23 cellular contexts compared by ENCODE assay signal in the genomic region with DNA sequence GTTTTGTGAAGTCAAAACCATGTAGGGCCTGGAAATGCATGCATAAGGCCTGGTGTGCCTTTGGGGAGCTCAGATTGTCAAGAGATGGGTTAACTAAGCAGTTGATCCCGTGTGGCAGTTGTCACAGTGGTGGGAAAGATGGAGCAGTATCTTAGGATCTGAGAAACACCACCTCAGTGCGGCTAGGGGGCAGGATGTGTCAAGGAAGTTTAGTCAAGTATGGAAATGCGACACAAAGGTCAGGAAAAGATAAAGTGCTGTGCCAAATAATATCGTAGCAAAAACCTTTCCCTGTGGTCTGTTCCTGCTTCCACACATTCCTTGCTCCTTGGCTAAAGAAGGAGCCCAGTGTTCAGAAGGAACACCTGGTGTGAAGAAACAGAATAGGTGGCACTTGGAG.
DNase-seq lines count a peak whose midpoint lies in the region; ATAC-seq, FAIRE-seq and TF ChIP-seq lines count a peak whose summit lies in the region.
"Had no signal": no experiment of that assay in that cellular context is flagged by ENCODE, and none has a peak within 500 bp of the region (broad histone marks: within the 10 kb centered on the region; RNA-seq: fewer than 3 reads in every experiment).

No MANE protein-coding gene starts in this region.

- TF ChIP-seq CTCF in 22Rv1 (IDR thresholded peaks at IDR 0.05), result peak; percentile 22; the same call in 1 of the 2 replicates
- TF ChIP-seq CTCF in LNCaP clone FGC (IDR thresholded peaks at IDR 0.05; ENCODE audit: control insufficient read depth, extremely low read depth, insufficient read depth), result peak; percentile 23; the same call in 1 of the 2 replicates
- peak in 2 of 3 experiments; percentile 46 to 57; a peak in 2 of 6 replicates for TF ChIP-seq CTCF in K562 (IDR thresholded peaks at IDR 0.05 in 2 of 3, conservative IDR thresholded peaks at IDR 0.05 in 1 of 3; ENCODE audit: insufficient read depth in 2 of 3, low read depth in 1 of 3, low read length in 3 of 3)

- H4K20me1 ChIP-seq in K562 (replicated peaks; ENCODE audit: control insufficient read depth, insufficient read depth, low read length), result no peaks in the 10 kb centered on the region

- TF ChIP-seq POLR2A in K562 (conservative IDR thresholded peaks at IDR 0.05), result no peak

- H3K9me1 ChIP-seq in K562 (ENCODE audit: control insufficient read depth, insufficient read depth, low read length), result no peaks in the 10 kb centered on the region

- no peak overlapping the region for H2BK5ac ChIP-seq in neuronal stem cell (ENCODE audit: low read length)

- no peak overlapping the region for H3K23ac ChIP-seq in neuronal stem cell (ENCODE audit: low read depth, low read length, poor library complexity)

- H3K27ac ChIP-seq in 22Rv1 (no peak overlapping the region), K562 (ENCODE audit: extremely low read depth, low read depth, low read length) (no peak overlapping the region), neuronal stem cell (replicated peaks; ENCODE audit: low read length) (no peak overlapping the region)
- H3K27ac ChIP-seq: SK-N-MC had no signal

- H3K9me3 ChIP-seq in K562 (replicated peaks; ENCODE audit: control insufficient read depth, insufficient read depth, low read depth, low read length) (no peaks in the 10 kb centered on the region), neuronal stem cell (replicated peaks in 1 of 2; ENCODE audit: control insufficient read depth in 2 of 2, insufficient read depth in 1 of 2, low read depth in 1 of 2, low read length in 2 of 2) (no peaks in the 10 kb centered on the region)

- CTCF ChIA-PET in K562 (lab: Yijun Ruan, JAX; ENCODE audit: low intra/inter-chr PET ratio), result no interaction called here

- H3K27ac Mint-ChIP-seq in activated naive CD4-positive, alpha-beta T cell treated with anti-CD3 and anti-CD28 coated beads, Interleukin-2, amount 50 U/mL, for 72 hours, result no peak overlapping the region

- TF ChIP-seq EP300 in K562 (IDR thresholded peaks at IDR 0.05; ENCODE audit: low read length), result no peak

- no peak overlapping the region for H4K8ac ChIP-seq in neuronal stem cell (ENCODE audit: low read depth, low read length)

- no peak overlapping the region for H2BK12ac ChIP-seq in neuronal stem cell (ENCODE audit: low read length)

- no peak overlapping the region for H3K14ac ChIP-seq in neuronal stem cell (ENCODE audit: low read length)

- POLR2A ChIA-PET in K562 (lab: Yijun Ruan, JAX), result interaction anchor here (0.8 to 1.5 kb wide), 3 partner anchors 10 to 33 kb away, joined by 3 to 5 read pairs (median 3); no protein-coding TSS in a partner anchor

- no peaks in the 10 kb centered on the region for H3K79me2 ChIP-seq in K562 (ENCODE audit: control insufficient read depth, insufficient read depth, low read length)

- H4K91ac ChIP-seq in neuronal stem cell (ENCODE audit: low read depth, low read length, poor library complexity), result no peak overlapping the region

- H3K4me1 ChIP-seq in K562 (replicated peaks in 1 of 2; ENCODE audit: control insufficient read depth in 2 of 2, insufficient read depth in 2 of 2, low read length in 2 of 2) (peaks cover 0 to 35% of the 10 kb centered on the region in 2 experiments; a peak in 4 of 5 replicates), neuronal stem cell (ENCODE audit: control insufficient read depth in 2 of 2, insufficient read depth in 1 of 2, low read depth in 1 of 2, low read length in 2 of 2) (no peaks in the 10 kb centered on the region)

- in situ Hi-C loops in K562 (cut with MboI), result no loop called here

- no peak overlapping the region for H2BK15ac ChIP-seq in neuronal stem cell (ENCODE audit: low read length)

- intact Hi-C loops in K562 (cut with micrococcal nuclease), result loop anchor here (1.0 to 5.0 kb wide), 2 partner anchors 146 to 157 kb away; no protein-coding TSS in a partner anchor

- no peak overlapping the region for H2AK5ac ChIP-seq in neuronal stem cell (ENCODE audit: low read depth, low read length)

- H2AFZ ChIP-seq in K562 (ENCODE audit: low read depth, low read length) (peak overlapping the region; percentile 76), neuronal stem cell (ENCODE audit: low read length) (no peak overlapping the region)

- H3K4me3 ChIP-seq in LNCaP clone FGC (ENCODE audit: low read depth, low read length) (no peak overlapping the region), K562 (no peak overlapping the region), neuronal stem cell (ENCODE audit: low read length in 2 of 2) (no peak overlapping the region)
- H3K4me3 ChIP-seq: SK-N-MC had no signal

- no peaks in the 10 kb centered on the region for H3K36me3 Mint-ChIP-seq in activated naive CD4-positive, alpha-beta T cell treated with anti-CD3 and anti-CD28 coated beads, Interleukin-2, amount 50 U/mL, for 72 hours
- H3K36me3 Mint-ChIP-seq: CD14-positive monocyte had no signal

- peak; percentile 55 to 65 for TF ChIP-seq RAD21 in K562 (CRISPR knock-in tag; conservative IDR thresholded peaks at IDR 0.05 in 1 of 2, IDR thresholded peaks at IDR 0.05 in 1 of 2)

- H3K27me3 ChIP-seq in K562 (ENCODE audit: control insufficient read depth in 2 of 2, insufficient read depth in 2 of 2, low read length in 2 of 2), result no peaks in the 10 kb centered on the region; a peak in 1 of 5 replicates
- no peaks in the 10 kb centered on the region for H3K27me3 ChIP-seq in neuronal stem cell (ENCODE audit: control insufficient read depth in 3 of 3, insufficient read depth in 3 of 3, low read depth in 1 of 3, low read length in 3 of 3)

- no peak overlapping the region for H2BK120ac ChIP-seq in neuronal stem cell (ENCODE audit: low read depth, low read length)

- no peak overlapping the region for H3K4ac ChIP-seq in neuronal stem cell (ENCODE audit: low read length)

- H3K79me1 ChIP-seq in neuronal stem cell (ENCODE audit: low read depth, low read length), result no peaks in the 10 kb centered on the region

- FAIRE-seq in K562 (lab: Jason Lieb, UNC), result peak; percentile 48
- FAIRE-seq: D721Med, H54 had no signal

- H3K36me3 ChIP-seq in K562 (ENCODE audit: control insufficient read depth, insufficient read depth, low read length) (no peaks in the 10 kb centered on the region), neuronal stem cell (replicated peaks in 1 of 2; ENCODE audit: control insufficient read depth in 2 of 2, insufficient read depth in 2 of 2, low read length in 2 of 2) (no peaks in the 10 kb centered on the region)

- 1% methylated on average over 4 of the region's 4 CpGs for WGBS in K562 (ENCODE audit: insufficient coverage, low coverage, missing lambda C conversion rate)
- WGBS in neuronal stem cell (ENCODE audit: extremely low coverage in 2 of 2, insufficient read length in 2 of 2, insufficient replicate concordance in 1 of 2), 2 donors, result no CpG with 5 or more reads among the region's 4 CpGs

- H3K18ac ChIP-seq in neuronal stem cell (ENCODE audit: low read length), result no peak overlapping the region

- H3K4me2 ChIP-seq in K562 (ENCODE audit: insufficient read depth, low read length), result peak overlapping the region; percentile 52; the same call in 1 of the 2 replicates
- no peak overlapping the region for H3K4me2 ChIP-seq in neuronal stem cell (ENCODE audit: insufficient read depth, low read length, poor library complexity, severe bottlenecking)

- ATAC-seq in K562, result peak; percentile 78
- no peak for ATAC-seq in activated naive CD4-positive, alpha-beta T cell treated with anti-CD3 and anti-CD28 coated beads, Interleukin-2, amount 50 U/mL, for 72 hours

- BruUV-seq in K562 (replicated peaks; lab: Mats Ljungman, UMichigan), result no TSS peak

- H3K9me3 Mint-ChIP-seq in activated naive CD4-positive, alpha-beta T cell treated with anti-CD3 and anti-CD28 coated beads, Interleukin-2, amount 50 U/mL, for 72 hours, result peaks cover 5 to 6% of the 10 kb centered on the region in 2 donors

- H3K9ac ChIP-seq in K562 (ENCODE audit: insufficient read depth in 1 of 2, low read depth in 2 of 2, low read length in 2 of 2) (no peak overlapping the region), neuronal stem cell (ENCODE audit: low read depth, low read length, poor library complexity) (no peak overlapping the region)

- DNase-seq in LNCaP clone FGC (ENCODE audit: low read depth) (no peak), K562 (ENCODE audit: extremely low read depth in 1 of 4, low spot score in 3 of 4) (peak in 2 of 4 experiments; percentile 32 to 34), left kidney (ENCODE audit: low read depth, low spot score) (peak; percentile 29), neuronal stem cell (ENCODE audit: low spot score) (no peak), cerebellum (ENCODE audit: low spot score) (no peak), T-helper 9 cell (no peak)
- DNase-seq in activated naive CD4-positive, alpha-beta T cell treated with anti-CD3 and anti-CD28 coated beads, Interleukin-2, amount 50 U/mL, for 72 hours (ENCODE audit: low spot score in 2 of 2), result no peak
- DNase-seq: 8988T; DMS53; GDM1; NCI-H1105; NCI-H146; NCI-H2029; NCI-H226; NCI-H510A treated with DMSO at 0.1 percent for 48 hours; NCI-H748 treated with DMSO at 0.1 percent for 48 hours; NK-92 treated with Interleukin-12 subunit alpha and Interleukin-12 subunit beta, amount 100 ng/mL, for 24 hours; SHP77 had no signal

TF ChIP-seq in K562, 482 proteins besides CTCF, POLR2A, EP300 and RAD21 (continues in another document):
- 0 out of 2 replicates have a peak, but pooled peaks have one; percentile 20 for TF ChIP-seq SOX6 (IDR thresholded peaks at IDR 0.05)
- no peak for TF ChIP-seq JUND (IDR thresholded peaks at IDR 0.05; ENCODE audit: borderline replicate concordance, low read depth, low read length)
- TF ChIP-seq JUND (tag; IDR thresholded peaks at IDR 0.05; ENCODE audit: borderline replicate concordance, low read depth, low read length), result peak; percentile 30; the same call in 1 of the 3 replicates
- 0 out of 2 replicates have a peak, but pooled peaks have one; percentile 12 for TF ChIP-seq SMC3 (conservative IDR thresholded peaks at IDR 0.05; ENCODE audit: insufficient read depth, low read depth, low read length)
- 0 out of 2 replicates have a peak, but pooled peaks have one; percentile 36 for TF ChIP-seq ZEB2 (IDR thresholded peaks at IDR 0.05)
